ENCODE assay signal across 12 cellular contexts in the genomic region with DNA sequence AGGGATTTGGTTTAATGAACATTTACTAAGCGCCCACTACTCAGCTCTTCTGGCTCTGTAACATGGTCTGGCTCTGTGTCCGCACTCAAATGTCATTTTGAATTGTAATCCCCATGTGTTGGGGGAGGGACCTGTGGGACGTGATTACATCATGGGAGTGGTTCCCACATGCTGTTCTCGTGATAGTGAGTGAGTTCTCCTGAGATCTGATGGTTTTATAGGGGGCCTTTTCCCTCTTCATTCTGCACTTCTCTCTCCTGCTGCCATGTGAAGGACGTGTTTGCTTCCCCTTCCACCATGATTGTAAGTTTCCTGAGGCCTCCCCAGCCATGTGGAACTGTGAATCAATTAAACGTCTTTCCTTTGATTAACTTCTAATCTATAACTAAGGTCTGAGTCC. TPM values are rescaled to one million over a fixed set of nuclear protein-coding genes. Genes with fewer than 3 reads are reported as not detected.
DNase-seq lines count a peak whose midpoint lies in the region; ATAC-seq and TF ChIP-seq lines count a peak whose summit lies in the region.
"Not testable (repeated sequence)": the region's sequence is repeated elsewhere in the genome, so short reads cannot be mapped to it uniquely, and the experiment has no call there.
"Had no signal": no experiment of that assay in that cellular context is flagged by ENCODE, and none has a peak within 500 bp of the region (broad histone marks: within the 10 kb centered on the region; RNA-seq: fewer than 3 reads in every experiment).

No MANE protein-coding gene starts in this region.

- H3K27me3 Mint-ChIP-seq in osteocyte (ENCODE audit: unreplicated experiment): not testable (repeated sequence)

- H3K27me3 ChIP-seq in adipocyte (replicated peaks; ENCODE audit: control insufficient read depth, insufficient read depth, low read length); esophagus muscularis mucosa; heart left ventricle; right cardiac atrium (ENCODE audit: control insufficient read depth, insufficient read depth); subcutaneous abdominal adipose tissue (ENCODE audit: control insufficient read depth in 5 of 5, insufficient read depth in 4 of 5, low read length in 5 of 5): not testable (repeated sequence)

- 85% methylated on average over 6 of the region's 6 CpGs for WGBS in esophagus muscularis mucosa
- 74 to 77% (median 75%) methylated on average over 6 of the region's 6 CpGs for WGBS in heart left ventricle, 4 donors
- 62% methylated on average over 6 of the region's 6 CpGs for WGBS in right cardiac atrium

- H3K9ac ChIP-seq in adipocyte (ENCODE audit: low read length): peak overlapping the region; percentile 77
- H3K9ac ChIP-seq in subcutaneous abdominal adipose tissue (ENCODE audit: low read length in 5 of 5): peak overlapping the region in 1 of 5 donors; percentile 66

- ATAC-seq in heart left ventricle (peak in 3 of 4 donors; percentile 3 to 20 (median 16)), right cardiac atrium (peak; percentile 29 to 55)

- peak overlapping the region; percentile 20 to 76 (median 70) for H3K27ac ChIP-seq in esophagus muscularis mucosa (replicated peaks in 1 of 4)
- peak overlapping the region in 8 of 12 donors; percentile 67 to 88 (median 74) for H3K27ac ChIP-seq in heart left ventricle
- not testable (repeated sequence) for H3K27ac ChIP-seq in right cardiac atrium (ENCODE audit: low read length)
- H3K27ac ChIP-seq in subcutaneous abdominal adipose tissue (ENCODE audit: low read depth, low read length): peak overlapping the region; percentile 89

- peak overlapping the region; percentile 76 for H3K27ac Mint-ChIP-seq in osteocyte (ENCODE audit: unreplicated experiment)

- not testable (repeated sequence) for TF ChIP-seq EP300 in esophagus muscularis mucosa (IDR thresholded peaks at IDR 0.05)

- H3K4me1 Mint-ChIP-seq in osteocyte (ENCODE audit: unreplicated experiment): peaks cover 48% of the 10 kb centered on the region

- DNase-seq in OCI-M1 (lab: John Stamatoyannopoulos, UW): peak; percentile 66
- not testable (repeated sequence) for DNase-seq in adipocyte (ENCODE audit: low read depth); esophagus muscularis mucosa (ENCODE audit: extremely low spot score); heart left ventricle; osteocyte (ENCODE audit: extremely low spot score, unreplicated experiment)
- DNase-seq in right cardiac atrium: peak in 1 of 3 donors; percentile 25

- H3K9me3 Mint-ChIP-seq in osteocyte (ENCODE audit: unreplicated experiment): not testable (repeated sequence)

- not testable (repeated sequence) for TF ChIP-seq CTCF in esophagus muscularis mucosa (IDR thresholded peaks at IDR 0.05); heart left ventricle (IDR thresholded peaks at IDR 0.05); osteocyte (IDR thresholded peaks at IDR 0.05)

- H3K4me1 ChIP-seq in adipocyte (ENCODE audit: control insufficient read depth, insufficient read depth, low read length) (peaks cover 40% of the 10 kb centered on the region), esophagus muscularis mucosa (peaks cover 25 to 31% (median 29%) of the 10 kb centered on the region in 4 donors), heart left ventricle (peaks cover 0 to 37% (median 21%) of the 10 kb centered on the region in 12 donors), subcutaneous abdominal adipose tissue (ENCODE audit: control insufficient read depth in 5 of 5, insufficient read depth in 5 of 5, low read length in 5 of 5) (peaks cover 10 to 45% (median 28%) of the 10 kb centered on the region in 5 donors)
- not testable (repeated sequence) for H3K4me1 ChIP-seq in right cardiac atrium (ENCODE audit: control insufficient read depth, insufficient read depth, low read length)

- H3K4me3 ChIP-seq in adipocyte (ENCODE audit: low read length) (peak overlapping the region; percentile 62), subcutaneous abdominal adipose tissue (ENCODE audit: low read depth in 1 of 5, low read length in 5 of 5) (peak overlapping the region in 1 of 5 donors; percentile 38)
- not testable (repeated sequence) for H3K4me3 ChIP-seq in esophagus muscularis mucosa; heart left ventricle; right cardiac atrium (ENCODE audit: low read length)

- not testable (repeated sequence) for H3K4me3 Mint-ChIP-seq in osteocyte (ENCODE audit: unreplicated experiment)

- intact Hi-C loops in esophagus muscularis mucosa (cut with DNase I); heart left ventricle (cut with DNase I); right cardiac atrium (cut with DNase I): not testable (repeated sequence)

- not testable (repeated sequence) for TF ChIP-seq POLR2A in esophagus muscularis mucosa (IDR thresholded peaks at IDR 0.05; ENCODE audit: low read depth); heart left ventricle (IDR thresholded peaks at IDR 0.05)

- H3K36me3 Mint-ChIP-seq in osteocyte (ENCODE audit: unreplicated experiment): not testable (repeated sequence)

- H3K9me3 ChIP-seq in adipocyte (ENCODE audit: control insufficient read depth, low read length); esophagus muscularis mucosa; heart left ventricle; right cardiac atrium (ENCODE audit: control insufficient read depth, low read length); subcutaneous abdominal adipose tissue (ENCODE audit: control insufficient read depth in 5 of 5, low read length in 5 of 5): not testable (repeated sequence)

- not testable (repeated sequence) for H3K36me3 ChIP-seq in adipocyte (ENCODE audit: control insufficient read depth, insufficient read depth, low read length, severe bottlenecking); esophagus muscularis mucosa; heart left ventricle
- peaks cover 0 to 12% (median 0%) of the 10 kb centered on the region in 5 donors for H3K36me3 ChIP-seq in subcutaneous abdominal adipose tissue (ENCODE audit: control insufficient read depth in 5 of 5, insufficient read depth in 5 of 5, low read length in 5 of 5)

RNA-seq across cellular contexts. Expression of gene ADIRF, which starts 12.7 kb away (rescaled TPM):
- total RNA-seq in esophagus muscularis mucosa (100 to 1,000 TPM in 1 of 4 donors, 10 to 100 TPM in 3; 59.4 to 119 (median 84.8) TPM), heart left ventricle (100 to 1,000 TPM in 1 of 9 donors, 10 to 100 TPM in 8; 21.2 to 189 (median 37.9) TPM), right cardiac atrium (100 to 1,000 TPM in 1 of 4 donors, 10 to 100 TPM in 3; 69.0 to 122 (median 75.7) TPM), osteocyte (not detected in 2 replicates)
- polyA plus RNA-seq in heart left ventricle (100 to 1,000 TPM in 1 of 2 donors, 10 to 100 TPM in 1; 86.1 to 123 TPM), right cardiac atrium (215 TPM)
- total RNA-seq: CD4-positive, alpha-beta T cell; H4; NCI-H460 had no signal
- polyA plus RNA-seq: A549, IgD-negative memory B cell had no signal

RNA-seq across cellular contexts. Expression of gene SNCG, which starts 22.6 kb away (rescaled TPM):
- total RNA-seq in esophagus muscularis mucosa (10 to 100 TPM; 13.3 to 41.6 (median 30.6) TPM), heart left ventricle (10 to 100 TPM in 8 of 9 donors, 1 to 10 TPM in 1; 8.2 to 44.7 (median 17.2) TPM), right cardiac atrium (10 to 100 TPM; 10.8 to 22.0 (median 15.6) TPM), osteocyte (0.73 TPM in 1 of 2 replicates, not detected in the other)
- polyA plus RNA-seq in heart left ventricle (10 to 100 TPM; 18.5 to 36.7 TPM), right cardiac atrium (30.2 TPM)
- total RNA-seq: CD4-positive, alpha-beta T cell had no signal
- polyA plus RNA-seq: IgD-negative memory B cell had no signal

RNA-seq across cellular contexts. Expression of gene MMRN2, which starts 23.6 kb away (rescaled TPM):
- total RNA-seq in esophagus muscularis mucosa: 10 to 100 TPM; 24.9 to 85.9 (median 56.3) TPM
- 10 to 100 TPM; 22.7 to 93.0 (median 34.3) TPM for total RNA-seq in heart left ventricle
- 10 to 100 TPM; 15.8 to 30.9 TPM for polyA plus RNA-seq in heart left ventricle
- 10 to 100 TPM; 32.4 to 65.5 (median 42.5) TPM for total RNA-seq in right cardiac atrium
- polyA plus RNA-seq in right cardiac atrium: 19.8 TPM
- total RNA-seq in osteocyte: 0.57 TPM in 1 of 2 replicates, not detected in the other
- polyA plus RNA-seq: IgD-negative memory B cell had no signal

RNA-seq across cellular contexts. Expression of gene FAM25A, which starts 39.1 kb away (rescaled TPM):
- not detected for total RNA-seq in esophagus muscularis mucosa
- total RNA-seq in heart left ventricle: not detected
- polyA plus RNA-seq in heart left ventricle: not detected
- not detected for total RNA-seq in right cardiac atrium
- not detected for polyA plus RNA-seq in right cardiac atrium
- not detected in 2 replicates for total RNA-seq in osteocyte
- total RNA-seq: CD4-positive, alpha-beta T cell; H4; NCI-H460 had no signal
- polyA plus RNA-seq: A549, IgD-negative memory B cell had no signal

Comparison
In these comparisons a context has a peak if more than half of its experiments do, and no peak if none do; other contexts are left out.
1. RNA of gene ADIRF, which starts 12.7 kb away (total RNA-seq): 59.4 to 119 TPM in esophagus muscularis mucosa, 69.0 to 122 TPM in right cardiac atrium and 21.2 to 189 TPM in heart left ventricle; not detected in osteocyte; every median in the first group is over 10 times any median in the second.
2. RNA of gene MMRN2, which starts 23.6 kb away (total RNA-seq): 24.9 to 85.9 TPM in esophagus muscularis mucosa, 32.4 to 65.5 TPM in right cardiac atrium and 22.7 to 93.0 TPM in heart left ventricle; 0.57 TPM in osteocyte; every median in the first group is over 10 times any median in the second.